ENCODE assay signal across 8 cellular contexts in genomic region chr15:40762919-40763800, GRCh38. TPM values are rescaled to one million over a fixed set of nuclear protein-coding genes. Genes with fewer than 3 reads are reported as not detected.
DNase-seq lines count a peak whose midpoint lies in the region; ATAC-seq and TF ChIP-seq lines count a peak whose summit lies in the region.

No MANE protein-coding gene starts in this region.

- POLR2A ChIA-PET in Panc1 (lab: Charles Lee): interaction anchor here (1.0 kb wide), 1 partner anchor 132 kb away, joined by 3 read pairs; no protein-coding TSS in a partner anchor

- no peaks in the 10 kb centered on the region for H3K27me3 ChIP-seq in HL-60 (ENCODE audit: insufficient read depth, poor library complexity, severe bottlenecking)
- H3K27me3 ChIP-seq in Panc1 (ENCODE audit: control insufficient read depth, insufficient read depth, low read length): no peaks in the 10 kb centered on the region

- H3K9ac ChIP-seq in ES-I3 (ENCODE audit: low read depth, low read length): peak overlapping the region; percentile 79

- no peaks in the 10 kb centered on the region for H3K9me3 ChIP-seq in ES-I3 (ENCODE audit: control insufficient read depth, insufficient read depth, low read length)
- no peaks in the 10 kb centered on the region for H3K9me3 ChIP-seq in Panc1 (ENCODE audit: control insufficient read depth, insufficient read depth, low read depth, low read length)

- H3K4me3 ChIP-seq in HL-60 (replicated peaks; ENCODE audit: insufficient read depth, low read length) (peak overlapping the region; percentile 89), Panc1 (ENCODE audit: low read depth in 2 of 2, low read length in 2 of 2) (peak overlapping the region; percentile 56 to 77), iPS-11a (ENCODE audit: low read depth, low read length) (peak overlapping the region; percentile 60), skeletal muscle cell (ENCODE audit: low read depth, low read length) (peak overlapping the region; percentile 50)

- BruUV-seq in Panc1 (replicated peaks; lab: Mats Ljungman, UMichigan): no TSS peak

- ATAC-seq in Panc1 (peak; percentile 40), GM18520 (IDR thresholded peaks at IDR 0.05; ENCODE audit: unreplicated experiment) (no peak)

- in situ Hi-C loops in Panc1 (cut with HindIII; ENCODE audit: low pct_unique_long_range_greater_than_20kb, low sequenced_read_pairs): no loop called here

- DNase-seq in HL-60 (ENCODE audit: low read depth in 1 of 2, low spot score in 1 of 2) (peak; percentile 45 to 46), Panc1 (ENCODE audit: low read depth, low spot score) (no peak), astrocyte of the hippocampus (ENCODE audit: low read depth, low spot score) (peak; percentile 88), skeletal muscle cell (ENCODE audit: low read depth) (no peak), epidermal melanocyte (ENCODE audit: insufficient read length, low spot score) (no peak)

- H3K36me3 ChIP-seq in ES-I3 (ENCODE audit: insufficient read depth, low read length): no peaks in the 10 kb centered on the region
- H3K36me3 ChIP-seq in Panc1 (ENCODE audit: control insufficient read depth, insufficient read depth, low read length): no peaks in the 10 kb centered on the region

- intact Hi-C loops in Panc1 (cut with micrococcal nuclease; ENCODE audit: unreplicated experiment): no loop called here

- CTCF ChIA-PET in Panc1 (lab: Charles Lee): interaction anchor here (1.2 to 1.7 kb wide), 2 partner anchors 17 to 129 kb away, joined by 4 to 5 read pairs; no protein-coding TSS in a partner anchor

- H3K4me1 ChIP-seq in ES-I3 (ENCODE audit: insufficient read depth, low read length) (peaks cover 31% of the 10 kb centered on the region), Panc1 (ENCODE audit: control insufficient read depth, insufficient read depth, low read length) (peaks cover 34% of the 10 kb centered on the region)

- TF ChIP-seq CTCF in HL-60 (IDR thresholded peaks at IDR 0.05; ENCODE audit: insufficient read depth, low read length) (no peak), Panc1 (IDR thresholded peaks at IDR 0.05) (no peak)

- H3K27ac ChIP-seq in HL-60 (replicated peaks) (peak overlapping the region; percentile 89), Panc1 (ENCODE audit: low read length) (peak overlapping the region; percentile 88)

RNA-seq across cellular contexts. Expression of gene GCHFR, which starts 0.7 kb away (rescaled TPM):
- 37.2 TPM for total RNA-seq in Panc1 (2021; ENCODE audit: unreplicated experiment)
- 83.3 TPM for polyA plus RNA-seq in Panc1 (2012; ENCODE audit: insufficient read length)

RNA-seq across cellular contexts. Expression of gene C15orf62, which starts 6.6 kb away (rescaled TPM):
- total RNA-seq in Panc1 (2021; ENCODE audit: unreplicated experiment): 0.33 TPM
- 0.78 TPM for polyA plus RNA-seq in Panc1 (2012; ENCODE audit: insufficient read length)

RNA-seq across cellular contexts. Expression of gene RMDN3, which starts 8.1 kb away (rescaled TPM):
- 33.2 TPM for total RNA-seq in Panc1 (2021; ENCODE audit: unreplicated experiment)
- 29.8 TPM for polyA plus RNA-seq in Panc1 (2012; ENCODE audit: insufficient read length)

RNA-seq across cellular contexts. Expression of gene ZFYVE19, which starts 43.7 kb away (rescaled TPM):
- total RNA-seq in Panc1 (2021; ENCODE audit: unreplicated experiment): 39.5 TPM
- polyA plus RNA-seq in Panc1 (2012; ENCODE audit: insufficient read length): 46.8 TPM

RNA-seq across cellular contexts. Expression of gene DNAJC17, which starts 44.1 kb away (rescaled TPM):
- total RNA-seq in Panc1 (2021; ENCODE audit: unreplicated experiment): 39.3 TPM
- 47.3 TPM for polyA plus RNA-seq in Panc1 (2012; ENCODE audit: insufficient read length)

Comparison
In these comparisons a context has a peak if more than half of its experiments do, and no peak if none do; other contexts are left out.
1. DNase-seq: peak in HL-60 (2 of 2) and astrocyte of the hippocampus (single experiment); none in Panc1 (single experiment), skeletal muscle cell (single experiment) and epidermal melanocyte (single experiment).
2. Peak in every context shown above with its lines, with median percentiles within 50 percentile points of each other: H3K4me3 ChIP-seq.